Comparison of ENCODE assay signal across 19 cellular contexts in genomic region chr12:116201359-116201758, GRCh38.
DNase-seq lines count a peak whose midpoint lies in the region; ATAC-seq and TF ChIP-seq lines count a peak whose summit lies in the region.
"Had no signal": no experiment of that assay in that cellular context is flagged by ENCODE, and none has a peak within 500 bp of the region (broad histone marks: within the 10 kb centered on the region; RNA-seq: fewer than 3 reads in every experiment).

No MANE protein-coding gene starts in this region.

- no peak overlapping the region for H2AK5ac ChIP-seq in neuronal stem cell (ENCODE audit: low read depth, low read length)

- H3K4me3 Mint-ChIP-seq in Caco-2 (ENCODE audit: unreplicated experiment) = no peak overlapping the region
- H3K4me3 Mint-ChIP-seq in mesothelial cell of epicardium = no peak overlapping the region

- H3K4me1 ChIP-seq in Caco-2 (peaks cover 6% of the 10 kb centered on the region; the same call in 1 of the 2 replicates), adipocyte (ENCODE audit: control insufficient read depth, insufficient read depth, low read length) (peaks cover 60% of the 10 kb centered on the region), skeletal muscle satellite cell (ENCODE audit: control insufficient read depth, insufficient read depth, low read length) (peaks cover 43% of the 10 kb centered on the region), neuronal stem cell (ENCODE audit: control insufficient read depth in 2 of 2, insufficient read depth in 1 of 2, low read depth in 1 of 2, low read length in 2 of 2) (peaks cover 7 to 12% of the 10 kb centered on the region in 2 donors)

- no CpG with 5 or more reads among the region's 2 CpGs for WGBS in neuronal stem cell (ENCODE audit: extremely low coverage in 2 of 2, insufficient read length in 2 of 2, insufficient replicate concordance in 1 of 2), 2 donors

- no peak overlapping the region for H3K27ac ChIP-seq in neuronal stem cell (replicated peaks; ENCODE audit: low read length)
- H3K27ac ChIP-seq: C4-2B, KMS-11 had no signal

- peak overlapping the region; percentile 31 for H3K27ac Mint-ChIP-seq in Caco-2 (ENCODE audit: unreplicated experiment)
- peak overlapping the region; percentile 40 for H3K27ac Mint-ChIP-seq in mesothelial cell of epicardium

- no peak overlapping the region for H3K18ac ChIP-seq in neuronal stem cell (ENCODE audit: low read length)

- H3K27me3 Mint-ChIP-seq in Caco-2 (ENCODE audit: insufficient read depth, unreplicated experiment) (no peaks in the 10 kb centered on the region), mesothelial cell of epicardium (ENCODE audit: low read depth) (no peaks in the 10 kb centered on the region)

- H2AFZ ChIP-seq in neuronal stem cell (ENCODE audit: low read length) = no peak overlapping the region

- H2BK120ac ChIP-seq in neuronal stem cell (ENCODE audit: low read depth, low read length) = no peak overlapping the region

- no peaks in the 10 kb centered on the region for H3K79me1 ChIP-seq in neuronal stem cell (ENCODE audit: low read depth, low read length)

- H3K9me3 Mint-ChIP-seq in Caco-2 (ENCODE audit: unreplicated experiment) (no peaks in the 10 kb centered on the region), mesothelial cell of epicardium (no peaks in the 10 kb centered on the region)

- no peak for TF ChIP-seq CTCF in Caco-2 (IDR thresholded peaks at IDR 0.05; ENCODE audit: insufficient read depth in 1 of 2, low read depth in 1 of 2, low read length in 1 of 2, severe bottlenecking in 1 of 2, unreplicated experiment in 1 of 2)
- TF ChIP-seq CTCF in mesothelial cell of epicardium (IDR thresholded peaks at IDR 0.05; ENCODE audit: unreplicated experiment) = no peak

- H3K27me3 ChIP-seq in Caco-2 (replicated peaks; ENCODE audit: control insufficient read depth, insufficient read depth, low read length) = no peaks in the 10 kb centered on the region
- no peaks in the 10 kb centered on the region for H3K27me3 ChIP-seq in adipocyte (replicated peaks; ENCODE audit: control insufficient read depth, insufficient read depth, low read length)
- H3K27me3 ChIP-seq in skeletal muscle satellite cell (ENCODE audit: control insufficient read depth, insufficient read depth, low read length) = no peaks in the 10 kb centered on the region
- H3K27me3 ChIP-seq in neuronal stem cell (ENCODE audit: control insufficient read depth in 3 of 3, insufficient read depth in 3 of 3, low read depth in 1 of 3, low read length in 3 of 3) = no peaks in the 10 kb centered on the region

- H3K9ac ChIP-seq in adipocyte (ENCODE audit: low read length) (no peak overlapping the region), skeletal muscle satellite cell (ENCODE audit: low read depth, low read length) (peak overlapping the region; percentile 16), neuronal stem cell (ENCODE audit: low read depth, low read length, poor library complexity) (no peak overlapping the region)
- H3K9ac ChIP-seq: KMS-11 had no signal

- H3K9me3 ChIP-seq in Caco-2 = no peaks in the 10 kb centered on the region
- H3K9me3 ChIP-seq in adipocyte (ENCODE audit: control insufficient read depth, low read length) = no peaks in the 10 kb centered on the region
- H3K9me3 ChIP-seq in skeletal muscle satellite cell (replicated peaks; ENCODE audit: low read length) = no peaks in the 10 kb centered on the region
- H3K9me3 ChIP-seq in neuronal stem cell (replicated peaks in 1 of 2; ENCODE audit: control insufficient read depth in 2 of 2, insufficient read depth in 1 of 2, low read depth in 1 of 2, low read length in 2 of 2) = no peaks in the 10 kb centered on the region

- H3K4ac ChIP-seq in neuronal stem cell (ENCODE audit: low read length) = no peak overlapping the region

- H3K23ac ChIP-seq in neuronal stem cell (ENCODE audit: low read depth, low read length, poor library complexity) = no peak overlapping the region

- no peak overlapping the region for H2BK5ac ChIP-seq in neuronal stem cell (ENCODE audit: low read length)

- no peak overlapping the region for H2BK15ac ChIP-seq in neuronal stem cell (ENCODE audit: low read length)

- H3K36me3 ChIP-seq in Caco-2 (ENCODE audit: control insufficient read depth, insufficient read depth, low read length) (no peaks in the 10 kb centered on the region), adipocyte (ENCODE audit: control insufficient read depth, insufficient read depth, low read length, severe bottlenecking) (no peaks in the 10 kb centered on the region), skeletal muscle satellite cell (ENCODE audit: insufficient read depth, low read length) (no peaks in the 10 kb centered on the region), neuronal stem cell (replicated peaks in 1 of 2; ENCODE audit: control insufficient read depth in 2 of 2, insufficient read depth in 2 of 2, low read length in 2 of 2) (peaks cover 0 to 2% of the 10 kb centered on the region in 2 donors)

- no TSS peak for BruUV-seq in Caco-2 (replicated peaks; lab: Mats Ljungman, UMichigan)

- H4K91ac ChIP-seq in neuronal stem cell (ENCODE audit: low read depth, low read length, poor library complexity) = no peak overlapping the region

- H3K36me3 Mint-ChIP-seq in Caco-2 (ENCODE audit: insufficient read depth, unreplicated experiment) = peaks cover 22% of the 10 kb centered on the region
- H3K36me3 Mint-ChIP-seq in mesothelial cell of epicardium = no peaks in the 10 kb centered on the region

- H3K4me3 ChIP-seq in Caco-2 (ENCODE audit: low read depth, low read length) = no peak overlapping the region
- peak overlapping the region; percentile 1 for H3K4me3 ChIP-seq in adipocyte (ENCODE audit: low read length)
- H3K4me3 ChIP-seq in skeletal muscle satellite cell (ENCODE audit: low read length) = no peak overlapping the region
- no peak overlapping the region for H3K4me3 ChIP-seq in neuronal stem cell (ENCODE audit: low read length in 2 of 2)

- no peak overlapping the region for H2BK12ac ChIP-seq in neuronal stem cell (ENCODE audit: low read length)

- CTCF ChIA-PET in Caco-2 (lab: Charles Lee) = no interaction called here

- POLR2A ChIA-PET in Caco-2 (lab: Charles Lee) = no interaction called here

- intact Hi-C loops in Caco-2 (cut with micrococcal nuclease; ENCODE audit: unreplicated experiment) = no loop called here

- no peak overlapping the region for H3K14ac ChIP-seq in neuronal stem cell (ENCODE audit: low read length)

- H3K4me2 ChIP-seq in skeletal muscle satellite cell (ENCODE audit: low read length) = peak overlapping the region; percentile 38
- no peak overlapping the region for H3K4me2 ChIP-seq in neuronal stem cell (ENCODE audit: insufficient read depth, low read length, poor library complexity, severe bottlenecking)
- H3K4me2 ChIP-seq: KMS-11 had no signal

- H4K8ac ChIP-seq in neuronal stem cell (ENCODE audit: low read depth, low read length) = no peak overlapping the region

- no peak for ATAC-seq in GM18858 (IDR thresholded peaks at IDR 0.05; ENCODE audit: unreplicated experiment)
- no peak for ATAC-seq in HG03039 (IDR thresholded peaks at IDR 0.05; ENCODE audit: unreplicated experiment)

- H3K4me1 Mint-ChIP-seq in Caco-2 (ENCODE audit: low read depth, unreplicated experiment) (no peaks in the 10 kb centered on the region), mesothelial cell of epicardium (peaks cover 43% of the 10 kb centered on the region)

- no peak for DNase-seq in Caco-2
- DNase-seq in adipocyte (ENCODE audit: low read depth) = no peak
- DNase-seq in mesothelial cell of epicardium (ENCODE audit: low spot score in 2 of 2, unreplicated experiment in 2 of 2) = no peak
- DNase-seq in neuronal stem cell (ENCODE audit: low spot score) = no peak
- DNase-seq: ACHN, AML-193, DND-41, MV-4-11, NCI-H1417, NCI-H187, NCI-H2107, NCI-H510A, NCI-H748 treated with DMSO at 0.1 percent for 48 hours, Right ventricle myocardium superior had no signal
